9 cellular contexts compared by ENCODE assay signal in the genomic region with DNA sequence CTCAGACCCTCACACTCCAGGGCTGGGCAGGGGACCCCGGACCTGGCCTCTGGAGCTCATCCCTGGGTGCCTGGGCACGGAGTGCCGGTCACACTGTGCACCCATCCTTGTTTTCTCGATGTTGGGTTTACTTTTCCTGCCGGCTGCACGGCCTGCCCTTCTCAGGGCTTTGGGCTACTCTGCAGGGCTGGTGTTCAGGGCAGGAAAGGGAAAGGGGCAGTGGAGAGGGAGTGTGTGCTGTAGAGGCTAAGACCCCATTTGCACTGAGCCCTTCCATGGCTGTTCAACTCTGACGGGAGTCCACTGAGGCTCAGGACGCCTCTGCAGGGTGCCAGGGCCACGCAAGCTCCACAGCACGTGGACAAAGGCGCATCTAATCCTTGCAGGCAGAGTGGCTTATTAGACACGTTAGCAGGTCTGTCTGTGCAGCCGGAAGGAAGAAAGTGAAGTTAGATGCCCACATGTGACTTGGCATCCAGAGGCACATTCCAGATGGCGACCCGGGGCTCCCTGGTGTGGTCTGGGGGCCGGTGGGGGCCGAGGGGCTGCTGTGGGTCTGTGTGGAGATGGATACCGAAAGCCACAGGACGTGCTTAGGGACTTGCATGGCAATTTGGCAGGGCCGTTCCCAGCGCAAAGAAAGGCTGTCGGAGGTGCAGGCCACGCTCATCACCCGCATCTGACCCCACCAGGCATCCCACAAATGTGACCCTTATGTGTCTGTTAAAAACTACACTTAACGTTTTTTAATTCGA. TPM values are rescaled to one million over a fixed set of nuclear protein-coding genes. Genes with fewer than 3 reads are reported as not detected.
DNase-seq lines count a peak whose midpoint lies in the region; ATAC-seq and TF ChIP-seq lines count a peak whose summit lies in the region.
"Had no signal": no experiment of that assay in that cellular context is flagged by ENCODE, and none has a peak within 500 bp of the region (broad histone marks: within the 10 kb centered on the region; RNA-seq: fewer than 3 reads in every experiment).

No MANE protein-coding gene starts in this region.

- 62% methylated on average over 26 of the region's 26 CpGs for WGBS in esophagus muscularis mucosa
- WGBS in upper lobe of left lung, 2 donors, result 67 to 72% methylated on average over 19 to 26 of the region's 26 CpGs

- H3K27me3 Mint-ChIP-seq in activated T-cell treated with anti-CD3 and anti-CD28 coated beads, Interleukin-2, amount 50 U/mL, for 72 hours (ENCODE audit: low read depth), result no peaks in the 10 kb centered on the region
- no peaks in the 10 kb centered on the region for H3K27me3 Mint-ChIP-seq in natural killer cell treated with Interleukin-12 subunit alpha and Interleukin-12 subunit beta and Interleukin-15 and Interleukin-18, amount 100 ng/mL, for 72 hours

- peak overlapping the region; percentile 70 to 83 (median 72) for H3K27ac ChIP-seq in esophagus muscularis mucosa (replicated peaks in 1 of 4)
- H3K27ac ChIP-seq in upper lobe of left lung, result peak overlapping the region; percentile 70 to 80 (median 72)

- intact Hi-C loops in esophagus muscularis mucosa (cut with DNase I), result loop anchor here (1.0 to 10.0 kb wide), 2 partner anchors 146 to 284 kb away; no protein-coding TSS in a partner anchor

- H3K36me3 ChIP-seq in esophagus muscularis mucosa (no peaks in the 10 kb centered on the region), upper lobe of left lung (no peaks in the 10 kb centered on the region)

- peak overlapping the region; percentile 42 to 54 (median 45) for H3K4me3 ChIP-seq in esophagus muscularis mucosa
- H3K4me3 ChIP-seq in upper lobe of left lung, result peak overlapping the region in 3 of 4 donors; percentile 30 to 48 (median 39)

- DNase-seq in activated T-cell treated with anti-CD3 and anti-CD28 coated beads, Interleukin-2, amount 50 U/mL, for 72 hours, result no peak
- no peak for DNase-seq in activated T-cell treated with anti-CD3 and anti-CD28 coated beads, Interleukin-2, amount 50 U/mL, for 48 hours
- DNase-seq in esophagus muscularis mucosa (ENCODE audit: extremely low spot score) (no peak), upper lobe of left lung (peak in 1 of 2 donors; percentile 71)
- DNase-seq in natural killer cell treated with Interleukin-12 subunit alpha and Interleukin-12 subunit beta and Interleukin-15 and Interleukin-18, amount 100 ng/mL, for 72 hours (ENCODE audit: low spot score), result no peak
- DNase-seq in stimulated activated CD4-positive, alpha-beta T cell treated with anti-CD3 and anti-CD28 coated beads, Interleukin-1b, Interleukin-23, amount 100 ng/mL, for 48 hours, result no peak

- ATAC-seq in activated T-cell treated with anti-CD3 and anti-CD28 coated beads, Interleukin-2, amount 50 U/mL, for 72 hours (replicated peaks in 1 of 2), result no peak
- no peak for ATAC-seq in natural killer cell treated with Interleukin-12 subunit alpha and Interleukin-12 subunit beta and Interleukin-15 and Interleukin-18, amount 100 ng/mL, for 72 hours
- ATAC-seq in upper lobe of left lung (ENCODE audit: low FRiP score in 2 of 2) (no peak), GM21367 (IDR thresholded peaks at IDR 0.05; ENCODE audit: unreplicated experiment) (no peak), GM21381 (IDR thresholded peaks at IDR 0.05; ENCODE audit: unreplicated experiment) (no peak)

- no peak for TF ChIP-seq EP300 in esophagus muscularis mucosa (IDR thresholded peaks at IDR 0.05)
- TF ChIP-seq EP300 in upper lobe of left lung (IDR thresholded peaks at IDR 0.05), result no peak

- no peak for TF ChIP-seq POLR2A in esophagus muscularis mucosa (IDR thresholded peaks at IDR 0.05; ENCODE audit: low read depth)
- no peak for TF ChIP-seq POLR2A in upper lobe of left lung (IDR thresholded peaks at IDR 0.05)

- H3K27me3 ChIP-seq in esophagus muscularis mucosa, result no peaks in the 10 kb centered on the region
- no peaks in the 10 kb centered on the region for H3K27me3 ChIP-seq in upper lobe of left lung

- H3K27ac Mint-ChIP-seq in activated T-cell treated with anti-CD3 and anti-CD28 coated beads, Interleukin-2, amount 50 U/mL, for 72 hours, result no peak overlapping the region
- H3K27ac Mint-ChIP-seq in natural killer cell treated with Interleukin-12 subunit alpha and Interleukin-12 subunit beta and Interleukin-15 and Interleukin-18, amount 100 ng/mL, for 72 hours, result peak overlapping the region; percentile 31 to 37

- H3K4me1 ChIP-seq in esophagus muscularis mucosa, result peaks cover 23 to 48% (median 41%) of the 10 kb centered on the region in 4 donors
- H3K4me1 ChIP-seq in upper lobe of left lung, result peaks cover 12 to 15% (median 14%) of the 10 kb centered on the region in 4 donors

- TF ChIP-seq CTCF in esophagus muscularis mucosa (IDR thresholded peaks at IDR 0.05) (no peak), upper lobe of left lung (IDR thresholded peaks at IDR 0.05) (no peak)

- peak overlapping the region; percentile 70 to 84 for H3K4me3 Mint-ChIP-seq in activated T-cell treated with anti-CD3 and anti-CD28 coated beads, Interleukin-2, amount 50 U/mL, for 72 hours
- H3K4me3 Mint-ChIP-seq in natural killer cell treated with Interleukin-12 subunit alpha and Interleukin-12 subunit beta and Interleukin-15 and Interleukin-18, amount 100 ng/mL, for 72 hours, result peak overlapping the region; percentile 56

- H3K9me3 Mint-ChIP-seq in activated T-cell treated with anti-CD3 and anti-CD28 coated beads, Interleukin-2, amount 50 U/mL, for 72 hours, result no peaks in the 10 kb centered on the region
- no peaks in the 10 kb centered on the region for H3K9me3 Mint-ChIP-seq in natural killer cell treated with Interleukin-12 subunit alpha and Interleukin-12 subunit beta and Interleukin-15 and Interleukin-18, amount 100 ng/mL, for 72 hours
- H3K9me3 Mint-ChIP-seq: T-helper 1 cell treated with Interleukin-12 subunit alpha and Interleukin-12 subunit beta and Interleukin-4 antibody, amounts not matched to agents 30 μg/mL and 1 μg/mL, for 36 hours had no signal

- peaks cover 7% of the 10 kb centered on the region for H3K4me1 Mint-ChIP-seq in activated T-cell treated with anti-CD3 and anti-CD28 coated beads, Interleukin-2, amount 50 U/mL, for 72 hours (ENCODE audit: low read depth)
- H3K4me1 Mint-ChIP-seq in natural killer cell treated with Interleukin-12 subunit alpha and Interleukin-12 subunit beta and Interleukin-15 and Interleukin-18, amount 100 ng/mL, for 72 hours (ENCODE audit: low read depth in 2 of 2), result peaks cover 0 to 6% of the 10 kb centered on the region in 2 donors

- H3K9me3 ChIP-seq in esophagus muscularis mucosa (no peaks in the 10 kb centered on the region), upper lobe of left lung (no peaks in the 10 kb centered on the region)

- no peaks in the 10 kb centered on the region for H3K36me3 Mint-ChIP-seq in activated T-cell treated with anti-CD3 and anti-CD28 coated beads, Interleukin-2, amount 50 U/mL, for 72 hours (ENCODE audit: insufficient read depth in 2 of 2)
- H3K36me3 Mint-ChIP-seq in natural killer cell treated with Interleukin-12 subunit alpha and Interleukin-12 subunit beta and Interleukin-15 and Interleukin-18, amount 100 ng/mL, for 72 hours, result no peaks in the 10 kb centered on the region

RNA-seq across cellular contexts. Expression of a gene that starts 33.6 kb away (rescaled TPM):
- total RNA-seq in activated T-cell treated with anti-CD3 and anti-CD28 coated beads, Interleukin-2, amount 50 U/mL, for 72 hours, result 1 to 10 TPM; 4.9 to 7.5 TPM
- total RNA-seq in esophagus muscularis mucosa (100 to 1,000 TPM in 3 of 4 donors, 10 to 100 TPM in 1; 97.7 to 173 (median 110) TPM), upper lobe of left lung (100 to 1,000 TPM in 2 of 6 donors, 10 to 100 TPM in 4; 34.5 to 138 (median 70.5) TPM)
- total RNA-seq in natural killer cell treated with Interleukin-12 subunit alpha and Interleukin-12 subunit beta and Interleukin-15 and Interleukin-18, amount 100 ng/mL, for 72 hours, result 1 to 10 TPM in 1 of 2 donors, under 1 TPM in 1; 0.31 to 1.3 TPM

Comparison
In these comparisons a context has a peak if more than half of its experiments do, and no peak if none do; other contexts are left out.
1. RNA of a gene that starts 33.6 kb away (total RNA-seq): 97.7 to 173 TPM in esophagus muscularis mucosa and 34.5 to 138 TPM in upper lobe of left lung; 4.9 to 7.5 TPM in activated T-cell treated with anti-CD3 and anti-CD28 coated beads, Interleukin-2, amount 50 U/mL, for 72 hours and 0.31 to 1.3 TPM in natural killer cell treated with Interleukin-12 subunit alpha and Interleukin-12 subunit beta and Interleukin-15 and Interleukin-18, amount 100 ng/mL, for 72 hours; every median in the first group is over 4 times any median in the second.